Comparison of ENCODE assay signal across 13 cellular contexts in the genomic region with DNA sequence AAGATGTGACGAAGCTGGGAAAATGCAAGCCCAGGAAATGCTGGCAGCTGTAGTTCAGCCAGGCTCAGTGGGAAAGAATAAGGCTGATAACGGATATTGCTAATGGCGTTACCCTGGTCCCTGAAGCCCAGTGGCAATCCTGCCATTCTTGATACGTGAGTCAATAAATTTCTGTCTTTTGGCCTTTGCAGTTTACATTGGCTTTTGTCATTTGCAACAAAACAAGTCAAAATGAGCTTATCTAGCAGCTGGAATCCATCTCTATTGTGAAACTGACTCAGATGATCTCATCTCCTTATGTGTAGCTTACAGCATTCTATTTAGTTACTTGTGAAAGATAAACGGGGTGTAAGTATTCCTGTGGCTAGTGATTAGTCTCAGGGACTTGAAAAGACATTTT. TPM values are rescaled to one million over a fixed set of nuclear protein-coding genes. Genes with fewer than 3 reads are reported as not detected.
DNase-seq lines count a peak whose midpoint lies in the region; ATAC-seq and TF ChIP-seq lines count a peak whose summit lies in the region.
"Had no signal": no experiment of that assay in that cellular context is flagged by ENCODE, and none has a peak within 500 bp of the region (broad histone marks: within the 10 kb centered on the region; RNA-seq: fewer than 3 reads in every experiment).

No MANE protein-coding gene starts in this region.

- TF ChIP-seq POLR2A in esophagus squamous epithelium (IDR thresholded peaks at IDR 0.05): no peak
- TF ChIP-seq POLR2A in tibial nerve (IDR thresholded peaks at IDR 0.05): no peak

- no peak overlapping the region for H4K12ac ChIP-seq in trophoblast cell (ENCODE audit: low read depth, low read length)

- no peak overlapping the region for H2BK12ac ChIP-seq in trophoblast cell (ENCODE audit: low read length)

- no peak overlapping the region for H3K14ac ChIP-seq in trophoblast cell (ENCODE audit: low read length)

- no peak for TF ChIP-seq CTCF in esophagus squamous epithelium (IDR thresholded peaks at IDR 0.05)
- TF ChIP-seq CTCF in tibial nerve (IDR thresholded peaks at IDR 0.05): no peak

- H3K23ac ChIP-seq in trophoblast cell (ENCODE audit: low read length): no peak overlapping the region

- no peak overlapping the region for H2BK120ac ChIP-seq in trophoblast cell (ENCODE audit: insufficient read depth, low read length, poor library complexity)

- peak overlapping the region; percentile 51 for H3K4me3 ChIP-seq in adipocyte (ENCODE audit: low read length)
- no peak overlapping the region for H3K4me3 ChIP-seq in trophoblast cell (ENCODE audit: low read depth, low read length)
- no peak overlapping the region for H3K4me3 ChIP-seq in esophagus squamous epithelium
- H3K4me3 ChIP-seq in tibial nerve: no peak overlapping the region
- H3K4me3 ChIP-seq: body of pancreas, skin epidermis had no signal

- peaks cover 7% of the 10 kb centered on the region for H3K36me3 ChIP-seq in adipocyte (ENCODE audit: control insufficient read depth, insufficient read depth, low read length, severe bottlenecking)
- peaks cover 2 to 4% of the 10 kb centered on the region in 2 experiments for H3K36me3 ChIP-seq in trophoblast cell (ENCODE audit: control insufficient read depth in 1 of 2, insufficient read depth in 2 of 2, low read length in 2 of 2)
- peaks cover 0 to 66% (median 6%) of the 10 kb centered on the region in 3 donors for H3K36me3 ChIP-seq in esophagus squamous epithelium
- peaks cover 0 to 53% (median 0%) of the 10 kb centered on the region in 3 donors for H3K36me3 ChIP-seq in tibial nerve

- no peak overlapping the region for H3K4me2 ChIP-seq in trophoblast cell (ENCODE audit: low read length)

- H3K9me3 ChIP-seq in adipocyte (ENCODE audit: control insufficient read depth, low read length): no peaks in the 10 kb centered on the region
- H3K9me3 ChIP-seq in trophoblast cell (ENCODE audit: insufficient read depth, low read depth, low read length): no peaks in the 10 kb centered on the region
- no peaks in the 10 kb centered on the region for H3K9me3 ChIP-seq in esophagus squamous epithelium
- H3K9me3 ChIP-seq in tibial nerve: no peaks in the 10 kb centered on the region
- H3K9me3 ChIP-seq: body of pancreas had no signal

- no peak overlapping the region for H4K8ac ChIP-seq in trophoblast cell (ENCODE audit: low read depth, low read length)

- no peaks in the 10 kb centered on the region for H3K79me2 ChIP-seq in trophoblast cell (ENCODE audit: control insufficient read depth, insufficient read depth, low read length, poor library complexity)

- no peak for ATAC-seq in HG02973 (IDR thresholded peaks at IDR 0.05; ENCODE audit: unreplicated experiment)
- ATAC-seq: body of pancreas had no signal

- no peak overlapping the region for H2BK5ac ChIP-seq in trophoblast cell (ENCODE audit: low read depth, low read length, poor library complexity)

- H3K79me1 ChIP-seq in trophoblast cell (ENCODE audit: low read length): no peaks in the 10 kb centered on the region

- intact Hi-C loops in esophagus squamous epithelium (cut with DNase I): no loop called here

- DNase-seq in GM04503 (ENCODE audit: low read depth) (peak; percentile 79), adipocyte (ENCODE audit: low read depth) (peak; percentile 76), glomerular endothelial cell (ENCODE audit: extremely low read depth, low read depth, low spot score) (peak; percentile 9), trophoblast cell (peak; percentile 90 to 98), NCI-H1092 (lab: John Stamatoyannopoulos, UW) (no peak), esophagus squamous epithelium (lab: John Stamatoyannopoulos, UW) (no peak), tibial nerve (ENCODE audit: low spot score in 2 of 2) (no peak)
- DNase-seq: activated CD4-positive, alpha-beta T cell treated with anti-CD3 and anti-CD28 coated beads, Interleukin-2, amount 10 ng/mL, durations not matched to agents 7 days and 5 days; body of pancreas; COR-L47; KBM-7 had no signal

- no peak overlapping the region for H2AFZ ChIP-seq in trophoblast cell (ENCODE audit: insufficient read depth, low read length, poor library complexity)

- peaks cover 20% of the 10 kb centered on the region for H3K4me1 ChIP-seq in adipocyte (ENCODE audit: control insufficient read depth, insufficient read depth, low read length)
- no peaks in the 10 kb centered on the region for H3K4me1 ChIP-seq in trophoblast cell (ENCODE audit: control insufficient read depth in 1 of 2, insufficient read depth in 2 of 2, low read length in 2 of 2)
- no peaks in the 10 kb centered on the region for H3K4me1 ChIP-seq in esophagus squamous epithelium
- H3K4me1 ChIP-seq in tibial nerve: no peaks in the 10 kb centered on the region
- H3K4me1 ChIP-seq: body of pancreas had no signal

- H3K4ac ChIP-seq in trophoblast cell (ENCODE audit: low read depth, low read length): no peak overlapping the region

- no peak for TF ChIP-seq EP300 in tibial nerve (IDR thresholded peaks at IDR 0.05)

- WGBS in trophoblast cell (ENCODE audit: extremely low coverage, insufficient coverage, insufficient read length): no CpG with 5 or more reads among the region's 5 CpGs
- 68 to 72% methylated on average over 5 of the region's 5 CpGs for WGBS in esophagus squamous epithelium, 2 donors
- WGBS in tibial nerve, 2 donors: 60 to 68% methylated on average over 5 of the region's 5 CpGs

- no peak overlapping the region for H3K18ac ChIP-seq in trophoblast cell (ENCODE audit: low read length)

- H3K27ac ChIP-seq in trophoblast cell (ENCODE audit: low read depth, low read length) (no peak overlapping the region), esophagus squamous epithelium (peak overlapping the region in 2 of 4 donors; percentile 11 to 16), tibial nerve (no peak overlapping the region)
- H3K27ac ChIP-seq: body of pancreas, skin epidermis had no signal

- H4K91ac ChIP-seq in trophoblast cell (ENCODE audit: low read depth, low read length): no peak overlapping the region

- no peaks in the 10 kb centered on the region for H3K27me3 ChIP-seq in adipocyte (replicated peaks; ENCODE audit: control insufficient read depth, insufficient read depth, low read length)
- H3K27me3 ChIP-seq in trophoblast cell (ENCODE audit: insufficient read depth, low read length): no peaks in the 10 kb centered on the region
- no peaks in the 10 kb centered on the region for H3K27me3 ChIP-seq in esophagus squamous epithelium
- no peaks in the 10 kb centered on the region for H3K27me3 ChIP-seq in tibial nerve
- H3K27me3 ChIP-seq: body of pancreas had no signal

- no peak overlapping the region for H3K9ac ChIP-seq in adipocyte (ENCODE audit: low read length)
- no peak overlapping the region for H3K9ac ChIP-seq in trophoblast cell (ENCODE audit: low read length)

- H2AK5ac ChIP-seq in trophoblast cell (ENCODE audit: low read length): no peak overlapping the region

RNA-seq across cellular contexts. Expression of gene ARL6IP6, which starts 43.8 kb away (rescaled TPM):
- 26.0 and 29.2 TPM in 2 replicates for total RNA-seq in glomerular endothelial cell
- 25.4 and 27.1 TPM in 2 replicates for polyA plus RNA-seq in trophoblast cell (2013)
- 10 to 100 TPM in 3 of 4 donors, 1 to 10 TPM in 1; 7.7 to 24.2 (median 19.0) TPM for total RNA-seq in esophagus squamous epithelium
- total RNA-seq in tibial nerve: 10 to 100 TPM; 17.5 to 28.5 (median 23.6) TPM

RNA-seq across cellular contexts. Expression of gene PRPF40A, which starts 44.9 kb away (rescaled TPM):
- total RNA-seq in glomerular endothelial cell (73.3 and 81.2 TPM in 2 replicates), esophagus squamous epithelium (100 to 1,000 TPM in 2 of 4 donors, 10 to 100 TPM in 2; 90.8 to 123 (median 99.6) TPM), tibial nerve (10 to 100 TPM; 66.4 to 97.7 (median 77.6) TPM)
- polyA plus RNA-seq in trophoblast cell (2013): 132 and 137 TPM in 2 replicates

Comparison
In these comparisons a context has a peak if more than half of its experiments do, and no peak if none do; other contexts are left out.
1. DNase-seq: peak in GM04503 (single experiment), adipocyte (single experiment), glomerular endothelial cell (single experiment) and trophoblast cell (2 of 2); none in NCI-H1092 (single experiment), esophagus squamous epithelium (single experiment) and tibial nerve (0 of 2).